Comparison of ENCODE assay signal across 17 cellular contexts in genomic region chr20:62725596-62726268, GRCh38. TPM values are rescaled to one million over a fixed set of nuclear protein-coding genes. Genes with fewer than 3 reads are reported as not detected.
A peak's percentile ranks its signal among the peaks of the same experiment; 100 is the strongest.
DNase-seq lines count a peak whose midpoint lies in the region; ATAC-seq, FAIRE-seq and TF ChIP-seq lines count a peak whose summit lies in the region.
"Had no signal": no experiment of that assay in that cellular context is flagged by ENCODE, and none has a peak within 500 bp of the region (broad histone marks: within the 10 kb centered on the region; RNA-seq: fewer than 3 reads in every experiment).

No MANE protein-coding gene starts in this region.

- intact Hi-C loops in IMR-90 (cut with micrococcal nuclease) = no loop called here
- intact Hi-C loops in kidney (cut with DNase I) = no loop called here
- intact Hi-C loops in sigmoid colon (cut with DNase I) = no loop called here

- TF ChIP-seq EP300 in sigmoid colon (IDR thresholded peaks at IDR 0.05) = no peak

- H3K56ac ChIP-seq in IMR-90 (ENCODE audit: extremely low read depth, insufficient read depth, low read length) = no peak overlapping the region

- H3K9me3 ChIP-seq in IMR-90 (ENCODE audit: control insufficient read depth, insufficient read depth, low read length) = peaks cover 4% of the 10 kb centered on the region; the same call in 1 of the 2 replicates
- H3K9me3 ChIP-seq in kidney (ENCODE audit: control insufficient read depth in 1 of 2, low read length in 2 of 2) = peaks cover 0 to 5% of the 10 kb centered on the region in 2 donors
- H3K9me3 ChIP-seq in sigmoid colon = peaks cover 0 to 8% (median 1%) of the 10 kb centered on the region in 4 donors
- no peaks in the 10 kb centered on the region for H3K9me3 ChIP-seq in GM23248 (ENCODE audit: low read depth)

- TF ChIP-seq CTCF in IMR-90 (conservative IDR thresholded peaks at IDR 0.05; ENCODE audit: low read depth, low read length) (no peak), kidney (IDR thresholded peaks at IDR 0.05; ENCODE audit: borderline replicate concordance, extremely low read depth, insufficient read depth) (no peak), sigmoid colon (IDR thresholded peaks at IDR 0.05) (no peak)

- no peak overlapping the region for H3K18ac ChIP-seq in IMR-90 (ENCODE audit: low read depth, low read length)

- no peak overlapping the region for H2AK5ac ChIP-seq in IMR-90 (ENCODE audit: low read depth, low read length)

- H2BK20ac ChIP-seq in IMR-90 (ENCODE audit: low read depth, low read length) = no peak overlapping the region

- no peak for FAIRE-seq in kidney (lab: Jason Lieb, UNC)

- no peak overlapping the region for H3K4ac ChIP-seq in IMR-90 (ENCODE audit: low read depth, low read length)

- TF ChIP-seq POLR2A in IMR-90 (IDR thresholded peaks at IDR 0.05; ENCODE audit: low read depth, low read length) (no peak), sigmoid colon (IDR thresholded peaks at IDR 0.05) (no peak)

- H4K5ac ChIP-seq in IMR-90 (ENCODE audit: low read depth, low read length) = no peak overlapping the region

- H2BK15ac ChIP-seq in IMR-90 (ENCODE audit: low read depth, low read length) = no peak overlapping the region

- BruUV-seq in IMR-90 (replicated peaks; lab: Mats Ljungman, UMichigan) = no TSS peak

- WGBS in IMR-90 (ENCODE audit: extremely low coverage in 2 of 2, insufficient read length in 1 of 2), 2 experiments = 90% methylated on average over 2 of the region's 15 CpGs; no CpG with 5 or more reads in 1 of the 2 experiments
- 83 to 88% methylated on average over 15 of the region's 15 CpGs for WGBS in sigmoid colon, 2 donors
- 68 to 70% methylated on average over 11 to 15 of the region's 15 CpGs for WGBS in GM23248 (ENCODE audit: low coverage in 1 of 2, low lambda C conversion rate in 2 of 2, missing lambda C conversion rate in 2 of 2), 2 experiments

- H2BK5ac ChIP-seq in IMR-90 (ENCODE audit: low read depth, low read length, poor library complexity, severe bottlenecking) = no peak overlapping the region

- H3K4me2 ChIP-seq in IMR-90 (ENCODE audit: low read depth, low read length) (no peak overlapping the region), GM23248 (ENCODE audit: unreplicated experiment) (no peak overlapping the region)

- H3K14ac ChIP-seq in IMR-90 (replicated peaks; ENCODE audit: low read depth, low read length) = no peak overlapping the region

- peak; percentile 39 for DNase-seq in activated effector memory CD4-positive, alpha-beta T cell treated with anti-CD3 and anti-CD28 coated beads, Interleukin-2, amount 50 U/mL, for 16 hours
- no peak for DNase-seq in activated effector memory CD4-positive, alpha-beta T cell treated with Interleukin-2 at 50 U/mL for 16 hours
- DNase-seq in IMR-90 (no peak), kidney (peak; percentile 33), sigmoid colon (peak; percentile 65), GM23248 (no peak)
- DNase-seq: AML-193, DMS79 treated with DMSO at 0.1 percent for 48 hours, H9, NCI-H1694 treated with DMSO at 0.1 percent for 48 hours, NCI-H510A treated with DMSO at 0.1 percent for 48 hours, NCI-H774, OCI-M1 had no signal

- POLR2A ChIA-PET in IMR-90 (lab: Charles Lee; ENCODE audit: unreplicated experiment) = no interaction called here

- H3K79me2 ChIP-seq in GM23248 (ENCODE audit: insufficient read depth) = no peaks in the 10 kb centered on the region

- ATAC-seq in IMR-90 (ENCODE audit: low read depth) = no peak
- no peak for ATAC-seq in GM21390 (IDR thresholded peaks at IDR 0.05; ENCODE audit: unreplicated experiment)
- ATAC-seq in HG02759 (IDR thresholded peaks at IDR 0.05; ENCODE audit: unreplicated experiment) = no peak

- in situ Hi-C loops in IMR-90 (cut with MboI; ENCODE audit: low sequenced_read_pairs) = no loop called here
- in situ Hi-C loops in GM23248 (cut with MboI) = no loop called here

- CTCF ChIA-PET in IMR-90 (lab: Yijun Ruan, JAX) = no interaction called here

- TF ChIP-seq RAD21 in IMR-90 (IDR thresholded peaks at IDR 0.05; ENCODE audit: low read length) = no peak

- H3K9ac ChIP-seq in IMR-90 (ENCODE audit: low read depth, low read length) = no peak overlapping the region
- H3K9ac ChIP-seq in kidney (ENCODE audit: low read length in 2 of 2) = no peak overlapping the region
- H3K9ac ChIP-seq in GM23248 = no peak overlapping the region

- no peaks in the 10 kb centered on the region for H3K9me1 ChIP-seq in IMR-90 (ENCODE audit: insufficient read depth, low read length)

- no peaks in the 10 kb centered on the region for H3F3A ChIP-seq in GM23248 (ENCODE audit: insufficient read depth)

- peak overlapping the region; percentile 46 for H2AFZ ChIP-seq in IMR-90 (replicated peaks; ENCODE audit: low read length, poor library complexity)
- no peak overlapping the region for H2AFZ ChIP-seq in GM23248

- dilution Hi-C loops in IMR-90 (cut with HindIII; ENCODE audit: low sequenced_read_pairs, unreplicated experiment) = no loop called here

- no peaks in the 10 kb centered on the region for H3K9me2 ChIP-seq in GM23248 (ENCODE audit: insufficient read depth)

- H3K27me3 ChIP-seq in IMR-90 (ENCODE audit: control insufficient read depth, insufficient read depth, low read length) (peaks cover 15% of the 10 kb centered on the region; the same call in 1 of the 2 replicates), sigmoid colon (no peaks in the 10 kb centered on the region), GM23248 (replicated peaks; ENCODE audit: insufficient read depth) (peaks cover 44% of the 10 kb centered on the region)

- H2AK9ac ChIP-seq in IMR-90 (replicated peaks; ENCODE audit: low read depth, low read length, poor library complexity) = no peak overlapping the region

- no peak overlapping the region for H4K91ac ChIP-seq in IMR-90 (ENCODE audit: insufficient read depth, low read depth, low read length)

- H3K36me3 ChIP-seq in IMR-90 (ENCODE audit: control insufficient read depth, insufficient read depth, low read length) (no peaks in the 10 kb centered on the region), kidney (ENCODE audit: control insufficient read depth in 1 of 2, insufficient read depth in 2 of 2, low read length in 2 of 2) (no peaks in the 10 kb centered on the region), sigmoid colon (peaks cover 0 to 7% (median 0%) of the 10 kb centered on the region in 4 donors), GM23248 (ENCODE audit: low read depth) (no peaks in the 10 kb centered on the region)

- H3K4me1 ChIP-seq in IMR-90 (ENCODE audit: control insufficient read depth, insufficient read depth, low read length) = peaks cover 3% of the 10 kb centered on the region; the same call in 1 of the 2 replicates
- H3K4me1 ChIP-seq in kidney (ENCODE audit: control insufficient read depth in 1 of 2, insufficient read depth in 1 of 2, low read depth in 1 of 2, low read length in 2 of 2) = peaks cover 0 to 2% of the 10 kb centered on the region in 2 donors
- peaks cover 0 to 80% (median 63%) of the 10 kb centered on the region in 4 donors for H3K4me1 ChIP-seq in sigmoid colon
- no peaks in the 10 kb centered on the region for H3K4me1 ChIP-seq in GM23248 (ENCODE audit: insufficient read depth)

- no peaks in the 10 kb centered on the region for H3K79me1 ChIP-seq in IMR-90 (ENCODE audit: low read depth in 1 of 2, low read length in 2 of 2)

- H3K23ac ChIP-seq in IMR-90 (ENCODE audit: low read depth, low read length) = no peak overlapping the region

- H2BK120ac ChIP-seq in IMR-90 (ENCODE audit: low read depth, low read length) = no peak overlapping the region

- no peaks in the 10 kb centered on the region for H4K20me1 ChIP-seq in IMR-90 (ENCODE audit: insufficient read depth, low read length)
- H4K20me1 ChIP-seq in GM23248 (ENCODE audit: insufficient read depth) = no peaks in the 10 kb centered on the region

- H3K27ac ChIP-seq in IMR-90 (ENCODE audit: insufficient read depth, low read length) (no peak overlapping the region), kidney (ENCODE audit: low read depth in 2 of 2, low read length in 2 of 2) (no peak overlapping the region), sigmoid colon (peak overlapping the region in 3 of 4 donors; percentile 80 to 96 (median 96)), GM23248 (no peak overlapping the region)
- H3K27ac ChIP-seq: 22Rv1, HL-60 had no signal

- no peak overlapping the region for H4K8ac ChIP-seq in IMR-90 (ENCODE audit: low read depth in 2 of 2, low read length in 2 of 2)

- H3K4me3 ChIP-seq in IMR-90 (ENCODE audit: insufficient read depth, low read depth, low read length) (no peak overlapping the region), kidney (ENCODE audit: low read length in 2 of 2) (no peak overlapping the region), sigmoid colon (peak overlapping the region in 2 of 4 donors; percentile 16 to 29), GM23248 (no peak overlapping the region)

TF ChIP-seq in IMR-90, 13 proteins besides CTCF, POLR2A, EP300 and RAD21:
- TF ChIP-seq MXI1 (IDR thresholded peaks at IDR 0.05; ENCODE audit: borderline replicate concordance, low read depth, low read length) (no peak), CHD1 (IDR thresholded peaks at IDR 0.05; ENCODE audit: low read depth, low read length) (no peak)

RNA-seq across cellular contexts. Expression of gene NTSR1, which starts 17.1 kb away (rescaled TPM):
- 0.54 and 0.56 TPM in 2 replicates for total RNA-seq in IMR-90 (2012; rRNA removed)
- polyA plus RNA-seq in IMR-90 (2012; rRNA removed) = 1.8 and 2.3 TPM in 2 replicates
- 1.1 and 1.9 TPM in 2 replicates for polyA plus RNA-seq in IMR-90 (2012; cell fraction: cytosol; rRNA removed)
- 1.2 and 2.9 TPM in 2 replicates for polyA plus RNA-seq in IMR-90 (2012; cell fraction: nucleus; rRNA removed; ENCODE audit: low replicate concordance)
- 0.09 TPM for total RNA-seq in kidney
- polyA plus RNA-seq in kidney (ENCODE audit: insufficient read depth, low read depth, low replicate concordance) = not detected
- total RNA-seq in sigmoid colon = 10 to 100 TPM in 3 of 4 donors, 1 to 10 TPM in 1; 5.4 to 54.0 (median 27.6) TPM
- polyA plus RNA-seq in sigmoid colon = 1 to 10 TPM in 1 of 3 donors, under 1 TPM in 1, not detected in 1; 0.60 to 1.4 TPM
- total RNA-seq in GM23248 (2014; rRNA removed; shearing (Covaris generic)) = not detected in 2 replicates
- polyA plus RNA-seq in GM23248 (2016; fragmentation: Nextera tagmentation; extraction: Ambion mirVana) = not detected in 2 replicates

Comparison
In these comparisons a context has a peak if more than half of its experiments do, and no peak if none do; other contexts are left out.
1. DNase-seq: peak in activated effector memory CD4-positive, alpha-beta T cell treated with anti-CD3 and anti-CD28 coated beads, Interleukin-2, amount 50 U/mL, for 16 hours (single experiment), kidney (single experiment) and sigmoid colon (single experiment); none in activated effector memory CD4-positive, alpha-beta T cell treated with Interleukin-2 at 50 U/mL for 16 hours (single experiment), IMR-90 (single experiment) and GM23248 (single experiment).
2. H3K27ac ChIP-seq: peak in sigmoid colon (3 of 4); none in IMR-90 (single experiment), kidney (0 of 2) and GM23248 (single experiment).